Comparison of ENCODE assay signal across 8 cellular contexts in the genomic region with DNA sequence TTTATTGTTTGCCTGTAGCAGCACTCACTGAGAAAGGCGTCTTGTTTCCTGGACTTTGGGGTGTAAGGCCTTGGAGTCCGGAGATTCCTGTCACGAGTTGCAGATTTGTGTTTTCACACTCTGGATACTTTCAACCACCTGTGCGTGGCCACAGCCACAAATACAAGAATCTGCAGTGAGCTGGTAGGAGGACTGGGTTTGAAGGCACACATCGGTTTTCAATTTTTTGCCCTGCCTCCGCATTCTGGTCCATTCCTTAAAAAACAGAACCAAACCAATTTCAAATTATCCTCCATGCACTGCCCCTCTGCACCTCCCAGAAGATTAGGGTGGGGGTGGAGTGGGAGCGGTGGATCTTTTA. TPM values are rescaled to one million over a fixed set of nuclear protein-coding genes. Genes with fewer than 3 reads are reported as not detected.
A peak's percentile ranks its signal among the peaks of the same experiment; 100 is the strongest.
DNase-seq lines count a peak whose midpoint lies in the region; ATAC-seq and TF ChIP-seq lines count a peak whose summit lies in the region.

No MANE protein-coding gene starts in this region.

- TF ChIP-seq POLR2A in uterus (IDR thresholded peaks at IDR 0.05), result no peak

- no peaks in the 10 kb centered on the region for H3K27me3 ChIP-seq in A673 (replicated peaks; ENCODE audit: insufficient read depth, low read depth, low read length, poor library complexity)
- no peaks in the 10 kb centered on the region for H3K27me3 ChIP-seq in mononuclear cell (ENCODE audit: insufficient read depth, low read length)
- no peaks in the 10 kb centered on the region for H3K27me3 ChIP-seq in uterus

- ATAC-seq in GM19351 (IDR thresholded peaks at IDR 0.05; ENCODE audit: unreplicated experiment), result peak; percentile 13

- H3K9me3 ChIP-seq in A673 (ENCODE audit: low read depth, low read length, poor library complexity, severe bottlenecking) (no peaks in the 10 kb centered on the region), mononuclear cell (ENCODE audit: low read depth, low read length) (no peaks in the 10 kb centered on the region), uterus (no peaks in the 10 kb centered on the region)

- POLR2A ChIA-PET in A673 (lab: Charles Lee; ENCODE audit: low non-redundant PET), result no interaction called here
- POLR2A ChIA-PET in RWPE1 (lab: Yijun Ruan, JAX; ENCODE audit: low non-redundant PET), result interaction anchor here (0.5 kb wide), 1 partner anchor 582 kb away, joined by 3 read pairs; no protein-coding TSS in a partner anchor

- no peak for TF ChIP-seq CTCF in A673 (conservative IDR thresholded peaks at IDR 0.05; ENCODE audit: low read depth, low read length)
- TF ChIP-seq CTCF in RWPE1 (conservative IDR thresholded peaks at IDR 0.05; ENCODE audit: low read depth), result no peak
- no peak for TF ChIP-seq CTCF in uterus (IDR thresholded peaks at IDR 0.05)

- intact Hi-C loops in A673 (cut with micrococcal nuclease; ENCODE audit: unreplicated experiment), result no loop called here
- intact Hi-C loops in uterus (cut with DNase I; ENCODE audit: low total_unique reads), result no loop called here

- TSS peak; percentile 63 for BruUV-seq in A673 (replicated peaks; lab: Mats Ljungman, UMichigan)

- H3K27ac ChIP-seq in A673 (ENCODE audit: low read depth, low read length, poor library complexity, severe bottlenecking), result peak overlapping the region; percentile 83
- H3K27ac ChIP-seq in RWPE1, result peak overlapping the region; percentile 74
- peak overlapping the region; percentile 88 to 91 for H3K27ac ChIP-seq in uterus

- CTCF ChIA-PET in A673 (lab: Charles Lee), result interaction anchor here (0.6 to 0.7 kb wide), 2 partner anchors 91 to 1167 kb away, joined by 3 to 4 read pairs; no protein-coding TSS in a partner anchor
- CTCF ChIA-PET in RWPE1 (lab: Yijun Ruan, JAX), result no interaction called here

- no peaks in the 10 kb centered on the region for H3K4me1 ChIP-seq in A673 (ENCODE audit: insufficient read depth, low read length, poor library complexity, severe bottlenecking)
- peaks cover 28% of the 10 kb centered on the region for H3K4me1 ChIP-seq in mononuclear cell (ENCODE audit: insufficient read depth, low read length)
- no peaks in the 10 kb centered on the region for H3K4me1 ChIP-seq in uterus

- H3K4me3 ChIP-seq in A673 (ENCODE audit: low read depth, low read length, poor library complexity, severe bottlenecking), result peak overlapping the region; percentile 93
- H3K4me3 ChIP-seq in mononuclear cell (ENCODE audit: low read length), result peak overlapping the region; percentile 88
- H3K4me3 ChIP-seq in uterus, result peak overlapping the region; percentile 97 to 98

- DNase-seq in A673 (ENCODE audit: low spot score) (no peak), RWPE1 (ENCODE audit: low spot score) (no peak), dermis blood vessel endothelial cell (peak; percentile 44), uterus (no peak), COR-L47 (lab: John Stamatoyannopoulos, UW) (no peak), iPS-NIHi11 (ENCODE audit: low spot score) (no peak)

- H3K36me3 ChIP-seq in A673 (ENCODE audit: insufficient read depth, low read length, poor library complexity, severe bottlenecking) (no peaks in the 10 kb centered on the region), uterus (no peaks in the 10 kb centered on the region)

RNA-seq across cellular contexts. Expression of a gene that starts 0.6 kb away (rescaled TPM):
- 66.1 and 74.4 TPM in 2 replicates for total RNA-seq in A673 (2021)
- total RNA-seq in dermis blood vessel endothelial cell, result 112 and 140 TPM in 2 replicates
- total RNA-seq in mononuclear cell, result 106 TPM
- total RNA-seq in uterus, result 100 to 1,000 TPM in 2 of 4 donors, 10 to 100 TPM in 2; 27.2 to 126 (median 65.4) TPM
